Comparison of ENCODE assay signal across 9 cellular contexts in genomic region chr10:114623661-114624294, GRCh38. TPM values are rescaled to one million over a fixed set of nuclear protein-coding genes. Genes with fewer than 3 reads are reported as not detected.
DNase-seq lines count a peak whose midpoint lies in the region; ATAC-seq and TF ChIP-seq lines count a peak whose summit lies in the region.
"Had no signal": no experiment of that assay in that cellular context is flagged by ENCODE, and none has a peak within 500 bp of the region (broad histone marks: within the 10 kb centered on the region; RNA-seq: fewer than 3 reads in every experiment).

No MANE protein-coding gene starts in this region.

- ATAC-seq in GM18867 (IDR thresholded peaks at IDR 0.05; ENCODE audit: unreplicated experiment) (no peak), HG03045 (IDR thresholded peaks at IDR 0.05; ENCODE audit: unreplicated experiment) (no peak), GM18517 (IDR thresholded peaks at IDR 0.05; ENCODE audit: unreplicated experiment) (no peak)
- ATAC-seq in activated CD4-positive, alpha-beta T cell treated with anti-CD3 and anti-CD28 coated beads for 36 hours: no peak

- no peak overlapping the region for H3K4me3 Mint-ChIP-seq in activated CD4-positive, alpha-beta T cell treated with anti-CD3 and anti-CD28 coated beads for 36 hours

- in situ Hi-C loops in astrocyte of the cerebellum (cut with HindIII; ENCODE audit: low sequenced_read_pairs): no loop called here

- no peaks in the 10 kb centered on the region for H3K79me2 ChIP-seq in ACC112 (ENCODE audit: control insufficient read depth, insufficient read depth, low read length, unreplicated experiment)

- intact Hi-C loops in activated CD4-positive, alpha-beta T cell treated with anti-CD3 and anti-CD28 coated beads for 36 hours (cut with DNase I, micrococcal nuclease): no loop called here

- H3K4me1 Mint-ChIP-seq in activated CD4-positive, alpha-beta T cell treated with anti-CD3 and anti-CD28 coated beads for 36 hours: peaks cover 3% of the 10 kb centered on the region

- H3K4me3 ChIP-seq in ACC112 (ENCODE audit: low read depth, low read length) (peak overlapping the region; percentile 42; the same call in 1 of the 2 replicates), astrocyte of the cerebellum (ENCODE audit: low read depth, low read length) (no peak overlapping the region)

- no peak overlapping the region for H2AFZ ChIP-seq in ACC112 (ENCODE audit: low read length, unreplicated experiment)

- no peak overlapping the region for H3K27ac Mint-ChIP-seq in activated CD4-positive, alpha-beta T cell treated with anti-CD3 and anti-CD28 coated beads for 36 hours

- H3K36me3 Mint-ChIP-seq in activated CD4-positive, alpha-beta T cell treated with anti-CD3 and anti-CD28 coated beads for 36 hours (ENCODE audit: low read depth): no peaks in the 10 kb centered on the region

- peaks cover 25% of the 10 kb centered on the region for H3K4me1 ChIP-seq in ACC112 (ENCODE audit: control insufficient read depth, insufficient read depth, low read length, unreplicated experiment)

- peak; percentile 2 for TF ChIP-seq CTCF in astrocyte of the cerebellum (IDR thresholded peaks at IDR 0.05; ENCODE audit: low read depth, low read length, missing control alignments)

- peaks cover 8% of the 10 kb centered on the region for H3K9me3 Mint-ChIP-seq in activated CD4-positive, alpha-beta T cell treated with anti-CD3 and anti-CD28 coated beads for 36 hours (ENCODE audit: low read depth)

- POLR2A ChIA-PET in activated CD4-positive, alpha-beta T cell treated with anti-CD3 and anti-CD28 coated beads for 36 hours (lab: Charles Lee): no interaction called here

- no peaks in the 10 kb centered on the region for H3K27me3 ChIP-seq in ACC112 (ENCODE audit: insufficient read depth, low read length)

- CTCF ChIA-PET in activated CD4-positive, alpha-beta T cell treated with anti-CD3 and anti-CD28 coated beads for 36 hours (lab: Charles Lee): no interaction called here

- DNase-seq in HS-27A (ENCODE audit: low read depth) (peak; percentile 67), astrocyte of the cerebellum (ENCODE audit: low read depth) (peak; percentile 96), kidney glomerular epithelial cell (lab: John Stamatoyannopoulos, UW) (peak; percentile 90)
- DNase-seq in activated CD4-positive, alpha-beta T cell treated with anti-CD3 and anti-CD28 coated beads for 36 hours: no peak

- peak overlapping the region; percentile 64 for H3K27ac ChIP-seq in ACC112 (ENCODE audit: low read depth, low read length)
- H3K27ac ChIP-seq: VCaP had no signal

- peaks cover 2% of the 10 kb centered on the region for H3K27me3 Mint-ChIP-seq in activated CD4-positive, alpha-beta T cell treated with anti-CD3 and anti-CD28 coated beads for 36 hours

- no peaks in the 10 kb centered on the region for H3K36me3 ChIP-seq in ACC112 (ENCODE audit: insufficient read depth, low read length)

RNA-seq across cellular contexts. Expression of gene ABLIM1, which starts 34.3 kb away (rescaled TPM):
- 100 to 1,000 TPM; 152 to 166 TPM for total RNA-seq in activated CD4-positive, alpha-beta T cell treated with anti-CD3 and anti-CD28 coated beads for 36 hours
